Comparison of ENCODE assay signal across 1 cellular context in genomic region chr6:43856005-43856765, GRCh38.
TF ChIP-seq lines count a peak whose summit lies in the region.

No MANE protein-coding gene starts in this region.

TF ChIP-seq in HepG2, 621 proteins besides CTCF, POLR2A, EP300 and RAD21 (continued from another document and continues in another):
- TF ChIP-seq ZHX2 (IDR thresholded peaks at IDR 0.05; ENCODE audit: low read depth): no peak; the same call in 1 of the 2 replicates
- TF ChIP-seq ZHX2 (CRISPR knock-in tag; IDR thresholded peaks at IDR 0.05; ENCODE audit: borderline replicate concordance): no peak
- TF ChIP-seq ARNT2 (CRISPR knock-in tag; IDR thresholded peaks at IDR 0.05; ENCODE audit: low read depth): peak; percentile 86
- TF ChIP-seq REXO4 (CRISPR knock-in tag; IDR thresholded peaks at IDR 0.05; ENCODE audit: borderline replicate concordance): no peak
- TF ChIP-seq ZBTB3 (CRISPR knock-in tag; IDR thresholded peaks at IDR 0.05; ENCODE audit: borderline replicate concordance, low read depth): no peak
- no peak for TF ChIP-seq ZNF510 (CRISPR knock-in tag; IDR thresholded peaks at IDR 0.05; ENCODE audit: low read depth)
- peak; percentile 78 for TF ChIP-seq HDAC2 (CRISPR knock-in tag; IDR thresholded peaks at IDR 0.05)
- no peak; the same call in 1 of the 2 replicates for TF ChIP-seq ZNF784 (CRISPR knock-in tag; IDR thresholded peaks at IDR 0.05; ENCODE audit: borderline replicate concordance)
- TF ChIP-seq NR2F2 (IDR thresholded peaks at IDR 0.05; ENCODE audit: borderline replicate concordance, low read depth): no peak; the same call in 1 of the 2 replicates
- no peak for TF ChIP-seq ARNT (IDR thresholded peaks at IDR 0.05)
- no peak for TF ChIP-seq ZFP90 (CRISPR knock-in tag; IDR thresholded peaks at IDR 0.05; ENCODE audit: borderline replicate concordance)
- TF ChIP-seq TEF (CRISPR knock-in tag; IDR thresholded peaks at IDR 0.05): no peak
- TF ChIP-seq YEATS2 (CRISPR knock-in tag; IDR thresholded peaks at IDR 0.05; ENCODE audit: borderline replicate concordance): peak; percentile 63
- peak; percentile 89; the same call in 1 of the 2 replicates for TF ChIP-seq ZBED4 (CRISPR knock-in tag; IDR thresholded peaks at IDR 0.05; ENCODE audit: borderline replicate concordance)
- peak; percentile 56; the same call in 1 of the 2 replicates for TF ChIP-seq ZFP1 (CRISPR knock-in tag; IDR thresholded peaks at IDR 0.05)
- peak; percentile 63 for TF ChIP-seq ZNF407 (CRISPR knock-in tag; IDR thresholded peaks at IDR 0.05; ENCODE audit: not compliant biosample characterization)
- TF ChIP-seq ZBTB7A (CRISPR knock-in tag; IDR thresholded peaks at IDR 0.05): 0 out of 2 replicates have a peak, but pooled peaks have one; percentile 19
- peak; percentile 52; the same call in 1 of the 2 replicates for TF ChIP-seq HOMEZ (CRISPR knock-in tag; IDR thresholded peaks at IDR 0.05; ENCODE audit: low read depth)
- TF ChIP-seq SP140L (CRISPR knock-in tag; IDR thresholded peaks at IDR 0.05; ENCODE audit: borderline replicate concordance): no peak
- TF ChIP-seq GZF1 (CRISPR knock-in tag; IDR thresholded peaks at IDR 0.05): no peak
- TF ChIP-seq MBNL3 (CRISPR knock-in tag; conservative IDR thresholded peaks at IDR 0.05): no peak
- TF ChIP-seq ZBTB2 (CRISPR knock-in tag; IDR thresholded peaks at IDR 0.05; ENCODE audit: low read depth): no peak
- no peak for TF ChIP-seq ATF5 (CRISPR knock-in tag; IDR thresholded peaks at IDR 0.05; ENCODE audit: low read depth)
- TF ChIP-seq ZSCAN29 (CRISPR knock-in tag; conservative IDR thresholded peaks at IDR 0.05): no peak; the same call in 1 of the 2 replicates
- peak; percentile 60; the same call in 1 of the 2 replicates for TF ChIP-seq DRAP1 (CRISPR knock-in tag; IDR thresholded peaks at IDR 0.05)
- no peak for TF ChIP-seq CREM (IDR thresholded peaks at IDR 0.05)
- TF ChIP-seq CREM (CRISPR knock-in tag; IDR thresholded peaks at IDR 0.05): no peak
- no peak for TF ChIP-seq NFE2 (CRISPR knock-in tag; IDR thresholded peaks at IDR 0.05)
- TF ChIP-seq ZNF761 (CRISPR knock-in tag; conservative IDR thresholded peaks at IDR 0.05): peak; percentile 87; the same call in 1 of the 2 replicates
- TF ChIP-seq KLF11 (CRISPR knock-in tag; IDR thresholded peaks at IDR 0.05): no peak
